8 cellular contexts compared by ENCODE assay signal in genomic region chr4:39044364-39044946, GRCh38. TPM values are rescaled to one million over a fixed set of nuclear protein-coding genes. Genes with fewer than 3 reads are reported as not detected.
DNase-seq lines count a peak whose midpoint lies in the region; ATAC-seq and TF ChIP-seq lines count a peak whose summit lies in the region.

No MANE protein-coding gene starts in this region.

- H3K4me1 Mint-ChIP-seq in CD4-positive, alpha-beta memory T cell: peaks cover 39 to 60% (median 45%) of the 10 kb centered on the region in 4 donors

- ATAC-seq in GM19455 (IDR thresholded peaks at IDR 0.05; ENCODE audit: unreplicated experiment): peak; percentile 65

- no peaks in the 10 kb centered on the region for H3F3A ChIP-seq in OCI-LY1 (ENCODE audit: insufficient read depth, low read length)

- CTCF ChIA-PET in CD4-positive, alpha-beta memory T cell (lab: Charles Lee; ENCODE audit: partially characterized antibody): interaction anchor here (1.4 to 4.8 kb wide), 3 partner anchors 13 to 142 kb away, joined by 4 to 43 read pairs (median 12); partner anchors contain the start of gene TMEM156

- peaks cover 0 to 15% of the 10 kb centered on the region in 2 donors for H3K36me3 Mint-ChIP-seq in CD4-positive, alpha-beta memory T cell

- H4K20me1 ChIP-seq in OCI-LY1 (ENCODE audit: insufficient read depth, low read length): no peaks in the 10 kb centered on the region

- no peak; the same call in 1 of the 2 replicates for TF ChIP-seq CTCF in OCI-LY1 (IDR thresholded peaks at IDR 0.05; ENCODE audit: low read length)
- TF ChIP-seq CTCF in epithelial cell of esophagus (IDR thresholded peaks at IDR 0.05; ENCODE audit: insufficient read depth, low read depth, low read length, missing control alignments): no peak

- H3K4me3 ChIP-seq in CD4-positive, alpha-beta memory T cell (ENCODE audit: low read length in 2 of 2): peak overlapping the region; percentile 18 to 57
- H3K4me3 ChIP-seq in OCI-LY1 (ENCODE audit: low read depth, low read length, poor library complexity, severe bottlenecking) (peak overlapping the region; percentile 69), epithelial cell of esophagus (ENCODE audit: low read length) (peak overlapping the region; percentile 66), mononuclear cell (ENCODE audit: low read length) (peak overlapping the region; percentile 67)

- peaks cover 40% of the 10 kb centered on the region for H3K79me2 ChIP-seq in OCI-LY1 (ENCODE audit: insufficient read depth, low read length)

- H3K4me3 Mint-ChIP-seq in CD4-positive, alpha-beta memory T cell: peak overlapping the region; percentile 87 to 98 (median 92)

- intact Hi-C loops in CD4-positive, alpha-beta memory T cell (cut with micrococcal nuclease): loop anchor here (1.0 to 10.0 kb wide), 7 partner anchors 12 to 730 kb away; partner anchors contain the start of genes KLF3, LIAS, RPL9 and TMEM156

- H3K9ac ChIP-seq in OCI-LY1 (ENCODE audit: low read length): peak overlapping the region; percentile 85

- H3K36me3 ChIP-seq in CD4-positive, alpha-beta memory T cell (ENCODE audit: insufficient read depth, low read length): no peaks in the 10 kb centered on the region
- H3K36me3 ChIP-seq in OCI-LY1 (ENCODE audit: insufficient read depth, low read length): peaks cover 5% of the 10 kb centered on the region; the same call in 1 of the 2 replicates

- peak overlapping the region; percentile 94 to 98 (median 97) for H3K27ac Mint-ChIP-seq in CD4-positive, alpha-beta memory T cell

- H3K9me2 ChIP-seq in OCI-LY1 (ENCODE audit: low read depth, low read length): no peaks in the 10 kb centered on the region

- DNase-seq in CD4-positive, alpha-beta memory T cell: peak; percentile 91 to 100 (median 95)
- DNase-seq in HK-2 (ENCODE audit: unreplicated experiment) (peak; percentile 95), activated T-cell treated with anti-CD3 and anti-CD28 coated beads for 1 hour (ENCODE audit: low read depth) (peak; percentile 91), epithelial cell of esophagus (ENCODE audit: low read depth) (peak; percentile 94)
- peak; percentile 85 to 92 for DNase-seq in stimulated activated CD8-positive, alpha-beta memory T cell treated with anti-CD3 and anti-CD28 coated beads, Interleukin-2, amount 100 ng/mL, for 1 hour (ENCODE audit: low read depth in 2 of 2)

- peaks cover 0 to 2% (median 0%) of the 10 kb centered on the region in 8 donors for H3K9me3 Mint-ChIP-seq in CD4-positive, alpha-beta memory T cell

- POLR2A ChIA-PET in CD4-positive, alpha-beta memory T cell (lab: Charles Lee; ENCODE audit: partially characterized antibody): interaction anchor here (0.6 to 6.3 kb wide), 12 partner anchors 9 to 1012 kb away, joined by 3 to 100 read pairs (median 6); partner anchors contain the start of genes N4BP2 and TMEM156

- no peaks in the 10 kb centered on the region for H3K27me3 ChIP-seq in CD4-positive, alpha-beta memory T cell (ENCODE audit: insufficient read depth, low read length)
- H3K27me3 ChIP-seq in OCI-LY1 (ENCODE audit: insufficient read depth, low read length) (no peaks in the 10 kb centered on the region), mononuclear cell (ENCODE audit: insufficient read depth, low read length) (no peaks in the 10 kb centered on the region)

- H2AFZ ChIP-seq in OCI-LY1 (ENCODE audit: low read length): no peak overlapping the region

- no peaks in the 10 kb centered on the region for H3K27me3 Mint-ChIP-seq in CD4-positive, alpha-beta memory T cell

- peak overlapping the region; percentile 91 for H3K4me2 ChIP-seq in OCI-LY1 (ENCODE audit: low read length)

- peaks cover 46% of the 10 kb centered on the region for H3K4me1 ChIP-seq in CD4-positive, alpha-beta memory T cell (ENCODE audit: insufficient read depth, low read length)
- peaks cover 66% of the 10 kb centered on the region for H3K4me1 ChIP-seq in OCI-LY1 (ENCODE audit: insufficient read depth, low read length, severe bottlenecking)
- peaks cover 56% of the 10 kb centered on the region for H3K4me1 ChIP-seq in mononuclear cell (ENCODE audit: insufficient read depth, low read length)

- H3K9me3 ChIP-seq in CD4-positive, alpha-beta memory T cell (ENCODE audit: control insufficient read depth in 1 of 2, low read length in 2 of 2): no peaks in the 10 kb centered on the region
- no peaks in the 10 kb centered on the region for H3K9me3 ChIP-seq in OCI-LY1 (ENCODE audit: low read length)
- H3K9me3 ChIP-seq in mononuclear cell (ENCODE audit: low read depth, low read length): no peaks in the 10 kb centered on the region

- H3K27ac ChIP-seq in CD4-positive, alpha-beta memory T cell (ENCODE audit: low read depth, low read length): peak overlapping the region; percentile 82
- peak overlapping the region; percentile 95 for H3K27ac ChIP-seq in OCI-LY1 (ENCODE audit: low read depth, low read length, poor library complexity, severe bottlenecking)

RNA-seq across cellular contexts. Expression of gene TMEM156, which starts 12.2 kb away (rescaled TPM):
- total RNA-seq in CD4-positive, alpha-beta memory T cell: 10 to 100 TPM; 16.8 to 19.3 TPM
- 10 to 100 TPM; 46.2 to 53.1 TPM for polyA plus RNA-seq in CD4-positive, alpha-beta memory T cell
- total RNA-seq in mononuclear cell: 6.9 TPM

RNA-seq across cellular contexts. Expression of gene KLHL5, which starts 17.6 kb away (rescaled TPM):
- total RNA-seq in CD4-positive, alpha-beta memory T cell: 10 to 100 TPM; 37.6 to 38.4 TPM
- polyA plus RNA-seq in CD4-positive, alpha-beta memory T cell: 10 to 100 TPM; 18.6 to 23.1 TPM
- 37.8 TPM for total RNA-seq in mononuclear cell

Comparison
In these comparisons a context has a peak if more than half of its experiments do, and no peak if none do; other contexts are left out.
1. Peak in every context shown above with its lines: DNase-seq, ATAC-seq, H3K4me3 ChIP-seq and H3K27ac ChIP-seq.